1 cellular context compared by ENCODE assay signal in the genomic region with DNA sequence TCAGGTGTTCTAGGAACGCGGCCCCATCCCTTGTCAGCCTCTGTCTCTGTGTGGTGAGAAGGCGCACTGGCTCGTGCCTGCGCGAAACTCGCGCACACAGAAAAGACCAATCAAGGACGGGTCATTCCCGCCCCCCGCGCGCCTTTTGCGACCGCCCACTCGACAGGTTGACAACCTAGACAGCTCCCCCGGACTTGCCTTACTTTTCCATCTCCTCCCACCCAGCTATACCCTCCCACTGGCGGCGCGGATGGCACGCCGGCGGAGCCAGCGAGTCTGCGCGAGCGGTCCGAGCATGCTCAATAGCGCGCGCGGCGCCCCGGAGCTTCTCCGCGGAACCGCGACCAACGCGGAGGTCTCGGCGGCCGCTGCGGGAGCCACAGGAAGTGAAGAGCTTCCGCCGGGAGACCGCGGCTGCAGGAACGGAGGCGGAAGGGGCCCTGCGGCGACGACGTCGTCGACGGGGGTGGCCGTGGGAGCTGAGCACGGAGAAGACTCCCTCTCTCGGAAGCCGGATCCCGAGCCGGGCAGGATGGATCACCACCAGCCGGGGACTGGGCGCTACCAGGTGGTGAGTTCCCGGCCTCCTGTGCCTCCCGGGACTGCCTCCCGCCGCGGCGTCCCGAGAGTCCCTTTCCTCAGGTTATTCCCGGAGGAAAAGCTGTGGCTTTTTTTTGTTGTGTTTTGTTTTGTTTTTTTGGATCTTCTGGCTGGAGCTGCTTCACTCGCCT.
A peak's percentile ranks its signal among the peaks of the same experiment; 100 is the strongest.
TF ChIP-seq lines count a peak whose summit lies in the region.

A gene with protein sequence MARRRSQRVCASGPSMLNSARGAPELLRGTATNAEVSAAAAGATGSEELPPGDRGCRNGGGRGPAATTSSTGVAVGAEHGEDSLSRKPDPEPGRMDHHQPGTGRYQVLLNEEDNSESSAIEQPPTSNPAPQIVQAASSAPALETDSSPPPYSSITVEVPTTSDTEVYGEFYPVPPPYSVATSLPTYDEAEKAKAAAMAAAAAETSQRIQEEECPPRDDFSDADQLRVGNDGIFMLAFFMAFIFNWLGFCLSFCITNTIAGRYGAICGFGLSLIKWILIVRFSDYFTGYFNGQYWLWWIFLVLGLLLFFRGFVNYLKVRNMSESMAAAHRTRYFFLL (plus strand): TSS at position 202 of the 731 bp plus-strand sequence. CDS start 49 bp downstream, at position 251.

TF ChIP-seq in K562, 482 proteins besides CTCF, POLR2A, EP300 and RAD21 (continued from another document and continues in another):
- TF ChIP-seq, protein P1, sequence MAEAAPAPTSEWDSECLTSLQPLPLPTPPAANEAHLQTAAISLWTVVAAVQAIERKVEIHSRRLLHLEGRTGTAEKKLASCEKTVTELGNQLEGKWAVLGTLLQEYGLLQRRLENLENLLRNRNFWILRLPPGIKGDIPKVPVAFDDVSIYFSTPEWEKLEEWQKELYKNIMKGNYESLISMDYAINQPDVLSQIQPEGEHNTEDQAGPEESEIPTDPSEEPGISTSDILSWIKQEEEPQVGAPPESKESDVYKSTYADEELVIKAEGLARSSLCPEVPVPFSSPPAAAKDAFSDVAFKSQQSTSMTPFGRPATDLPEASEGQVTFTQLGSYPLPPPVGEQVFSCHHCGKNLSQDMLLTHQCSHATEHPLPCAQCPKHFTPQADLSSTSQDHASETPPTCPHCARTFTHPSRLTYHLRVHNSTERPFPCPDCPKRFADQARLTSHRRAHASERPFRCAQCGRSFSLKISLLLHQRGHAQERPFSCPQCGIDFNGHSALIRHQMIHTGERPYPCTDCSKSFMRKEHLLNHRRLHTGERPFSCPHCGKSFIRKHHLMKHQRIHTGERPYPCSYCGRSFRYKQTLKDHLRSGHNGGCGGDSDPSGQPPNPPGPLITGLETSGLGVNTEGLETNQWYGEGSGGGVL (CRISPR knock-in tag; IDR thresholded peaks at IDR 0.05): no peak
- peak; percentile 79 for TF ChIP-seq ETV5 (CRISPR knock-in tag; IDR thresholded peaks at IDR 0.05; ENCODE audit: low read depth)
- no peak for TF ChIP-seq PPARD (CRISPR knock-in tag; IDR thresholded peaks at IDR 0.05)
- TF ChIP-seq, protein P2, sequence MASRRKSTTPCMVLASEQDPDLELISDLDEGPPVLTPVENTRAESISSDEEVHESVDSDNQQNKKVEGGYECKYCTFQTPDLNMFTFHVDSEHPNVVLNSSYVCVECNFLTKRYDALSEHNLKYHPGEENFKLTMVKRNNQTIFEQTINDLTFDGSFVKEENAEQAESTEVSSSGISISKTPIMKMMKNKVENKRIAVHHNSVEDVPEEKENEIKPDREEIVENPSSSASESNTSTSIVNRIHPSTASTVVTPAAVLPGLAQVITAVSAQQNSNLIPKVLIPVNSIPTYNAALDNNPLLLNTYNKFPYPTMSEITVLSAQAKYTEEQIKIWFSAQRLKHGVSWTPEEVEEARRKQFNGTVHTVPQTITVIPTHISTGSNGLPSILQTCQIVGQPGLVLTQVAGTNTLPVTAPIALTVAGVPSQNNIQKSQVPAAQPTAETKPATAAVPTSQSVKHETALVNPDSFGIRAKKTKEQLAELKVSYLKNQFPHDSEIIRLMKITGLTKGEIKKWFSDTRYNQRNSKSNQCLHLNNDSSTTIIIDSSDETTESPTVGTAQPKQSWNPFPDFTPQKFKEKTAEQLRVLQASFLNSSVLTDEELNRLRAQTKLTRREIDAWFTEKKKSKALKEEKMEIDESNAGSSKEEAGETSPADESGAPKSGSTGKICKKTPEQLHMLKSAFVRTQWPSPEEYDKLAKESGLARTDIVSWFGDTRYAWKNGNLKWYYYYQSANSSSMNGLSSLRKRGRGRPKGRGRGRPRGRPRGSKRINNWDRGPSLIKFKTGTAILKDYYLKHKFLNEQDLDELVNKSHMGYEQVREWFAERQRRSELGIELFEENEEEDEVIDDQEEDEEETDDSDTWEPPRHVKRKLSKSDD (conservative IDR thresholded peaks at IDR 0.05; ENCODE audit: low read length): no peak
- TF ChIP-seq, protein P3, sequence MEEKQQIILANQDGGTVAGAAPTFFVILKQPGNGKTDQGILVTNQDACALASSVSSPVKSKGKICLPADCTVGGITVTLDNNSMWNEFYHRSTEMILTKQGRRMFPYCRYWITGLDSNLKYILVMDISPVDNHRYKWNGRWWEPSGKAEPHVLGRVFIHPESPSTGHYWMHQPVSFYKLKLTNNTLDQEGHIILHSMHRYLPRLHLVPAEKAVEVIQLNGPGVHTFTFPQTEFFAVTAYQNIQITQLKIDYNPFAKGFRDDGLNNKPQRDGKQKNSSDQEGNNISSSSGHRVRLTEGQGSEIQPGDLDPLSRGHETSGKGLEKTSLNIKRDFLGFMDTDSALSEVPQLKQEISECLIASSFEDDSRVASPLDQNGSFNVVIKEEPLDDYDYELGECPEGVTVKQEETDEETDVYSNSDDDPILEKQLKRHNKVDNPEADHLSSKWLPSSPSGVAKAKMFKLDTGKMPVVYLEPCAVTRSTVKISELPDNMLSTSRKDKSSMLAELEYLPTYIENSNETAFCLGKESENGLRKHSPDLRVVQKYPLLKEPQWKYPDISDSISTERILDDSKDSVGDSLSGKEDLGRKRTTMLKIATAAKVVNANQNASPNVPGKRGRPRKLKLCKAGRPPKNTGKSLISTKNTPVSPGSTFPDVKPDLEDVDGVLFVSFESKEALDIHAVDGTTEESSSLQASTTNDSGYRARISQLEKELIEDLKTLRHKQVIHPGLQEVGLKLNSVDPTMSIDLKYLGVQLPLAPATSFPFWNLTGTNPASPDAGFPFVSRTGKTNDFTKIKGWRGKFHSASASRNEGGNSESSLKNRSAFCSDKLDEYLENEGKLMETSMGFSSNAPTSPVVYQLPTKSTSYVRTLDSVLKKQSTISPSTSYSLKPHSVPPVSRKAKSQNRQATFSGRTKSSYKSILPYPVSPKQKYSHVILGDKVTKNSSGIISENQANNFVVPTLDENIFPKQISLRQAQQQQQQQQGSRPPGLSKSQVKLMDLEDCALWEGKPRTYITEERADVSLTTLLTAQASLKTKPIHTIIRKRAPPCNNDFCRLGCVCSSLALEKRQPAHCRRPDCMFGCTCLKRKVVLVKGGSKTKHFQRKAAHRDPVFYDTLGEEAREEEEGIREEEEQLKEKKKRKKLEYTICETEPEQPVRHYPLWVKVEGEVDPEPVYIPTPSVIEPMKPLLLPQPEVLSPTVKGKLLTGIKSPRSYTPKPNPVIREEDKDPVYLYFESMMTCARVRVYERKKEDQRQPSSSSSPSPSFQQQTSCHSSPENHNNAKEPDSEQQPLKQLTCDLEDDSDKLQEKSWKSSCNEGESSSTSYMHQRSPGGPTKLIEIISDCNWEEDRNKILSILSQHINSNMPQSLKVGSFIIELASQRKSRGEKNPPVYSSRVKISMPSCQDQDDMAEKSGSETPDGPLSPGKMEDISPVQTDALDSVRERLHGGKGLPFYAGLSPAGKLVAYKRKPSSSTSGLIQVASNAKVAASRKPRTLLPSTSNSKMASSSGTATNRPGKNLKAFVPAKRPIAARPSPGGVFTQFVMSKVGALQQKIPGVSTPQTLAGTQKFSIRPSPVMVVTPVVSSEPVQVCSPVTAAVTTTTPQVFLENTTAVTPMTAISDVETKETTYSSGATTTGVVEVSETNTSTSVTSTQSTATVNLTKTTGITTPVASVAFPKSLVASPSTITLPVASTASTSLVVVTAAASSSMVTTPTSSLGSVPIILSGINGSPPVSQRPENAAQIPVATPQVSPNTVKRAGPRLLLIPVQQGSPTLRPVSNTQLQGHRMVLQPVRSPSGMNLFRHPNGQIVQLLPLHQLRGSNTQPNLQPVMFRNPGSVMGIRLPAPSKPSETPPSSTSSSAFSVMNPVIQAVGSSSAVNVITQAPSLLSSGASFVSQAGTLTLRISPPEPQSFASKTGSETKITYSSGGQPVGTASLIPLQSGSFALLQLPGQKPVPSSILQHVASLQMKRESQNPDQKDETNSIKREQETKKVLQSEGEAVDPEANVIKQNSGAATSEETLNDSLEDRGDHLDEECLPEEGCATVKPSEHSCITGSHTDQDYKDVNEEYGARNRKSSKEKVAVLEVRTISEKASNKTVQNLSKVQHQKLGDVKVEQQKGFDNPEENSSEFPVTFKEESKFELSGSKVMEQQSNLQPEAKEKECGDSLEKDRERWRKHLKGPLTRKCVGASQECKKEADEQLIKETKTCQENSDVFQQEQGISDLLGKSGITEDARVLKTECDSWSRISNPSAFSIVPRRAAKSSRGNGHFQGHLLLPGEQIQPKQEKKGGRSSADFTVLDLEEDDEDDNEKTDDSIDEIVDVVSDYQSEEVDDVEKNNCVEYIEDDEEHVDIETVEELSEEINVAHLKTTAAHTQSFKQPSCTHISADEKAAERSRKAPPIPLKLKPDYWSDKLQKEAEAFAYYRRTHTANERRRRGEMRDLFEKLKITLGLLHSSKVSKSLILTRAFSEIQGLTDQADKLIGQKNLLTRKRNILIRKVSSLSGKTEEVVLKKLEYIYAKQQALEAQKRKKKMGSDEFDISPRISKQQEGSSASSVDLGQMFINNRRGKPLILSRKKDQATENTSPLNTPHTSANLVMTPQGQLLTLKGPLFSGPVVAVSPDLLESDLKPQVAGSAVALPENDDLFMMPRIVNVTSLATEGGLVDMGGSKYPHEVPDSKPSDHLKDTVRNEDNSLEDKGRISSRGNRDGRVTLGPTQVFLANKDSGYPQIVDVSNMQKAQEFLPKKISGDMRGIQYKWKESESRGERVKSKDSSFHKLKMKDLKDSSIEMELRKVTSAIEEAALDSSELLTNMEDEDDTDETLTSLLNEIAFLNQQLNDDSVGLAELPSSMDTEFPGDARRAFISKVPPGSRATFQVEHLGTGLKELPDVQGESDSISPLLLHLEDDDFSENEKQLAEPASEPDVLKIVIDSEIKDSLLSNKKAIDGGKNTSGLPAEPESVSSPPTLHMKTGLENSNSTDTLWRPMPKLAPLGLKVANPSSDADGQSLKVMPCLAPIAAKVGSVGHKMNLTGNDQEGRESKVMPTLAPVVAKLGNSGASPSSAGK (IDR thresholded peaks at IDR 0.05): peak; percentile 69
- no peak for TF ChIP-seq SRSF7 (optimal IDR thresholded peaks at IDR 0.05; ENCODE audit: low read depth, low read length)
- TF ChIP-seq HEY1 (CRISPR knock-in tag; IDR thresholded peaks at IDR 0.05; ENCODE audit: borderline replicate concordance): no peak
- TF ChIP-seq, protein P4, sequence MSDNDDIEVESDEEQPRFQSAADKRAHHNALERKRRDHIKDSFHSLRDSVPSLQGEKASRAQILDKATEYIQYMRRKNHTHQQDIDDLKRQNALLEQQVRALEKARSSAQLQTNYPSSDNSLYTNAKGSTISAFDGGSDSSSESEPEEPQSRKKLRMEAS (CRISPR knock-in tag; IDR thresholded peaks at IDR 0.05): peak; percentile 38; the same call in 1 of the 2 replicates
- no peak for TF ChIP-seq PTBP1 (IDR thresholded peaks at IDR 0.05; ENCODE audit: low read depth, low read length)
- TF ChIP-seq DPF2 (IDR thresholded peaks at IDR 0.05): no peak
- TF ChIP-seq FOXJ3 (CRISPR knock-in tag; IDR thresholded peaks at IDR 0.05): no peak
- TF ChIP-seq ZNF311 (CRISPR knock-in tag; IDR thresholded peaks at IDR 0.05): no peak
- no peak for TF ChIP-seq ESRRB (CRISPR knock-in tag; IDR thresholded peaks at IDR 0.05; ENCODE audit: borderline replicate concordance)
- no peak for TF ChIP-seq ZNF347 (CRISPR knock-in tag; IDR thresholded peaks at IDR 0.05; ENCODE audit: low read depth)
- TF ChIP-seq ZNF77 (CRISPR knock-in tag; IDR thresholded peaks at IDR 0.05): no peak
- no peak for TF ChIP-seq DNMT1 (IDR thresholded peaks at IDR 0.05)
- TF ChIP-seq, protein P5, sequence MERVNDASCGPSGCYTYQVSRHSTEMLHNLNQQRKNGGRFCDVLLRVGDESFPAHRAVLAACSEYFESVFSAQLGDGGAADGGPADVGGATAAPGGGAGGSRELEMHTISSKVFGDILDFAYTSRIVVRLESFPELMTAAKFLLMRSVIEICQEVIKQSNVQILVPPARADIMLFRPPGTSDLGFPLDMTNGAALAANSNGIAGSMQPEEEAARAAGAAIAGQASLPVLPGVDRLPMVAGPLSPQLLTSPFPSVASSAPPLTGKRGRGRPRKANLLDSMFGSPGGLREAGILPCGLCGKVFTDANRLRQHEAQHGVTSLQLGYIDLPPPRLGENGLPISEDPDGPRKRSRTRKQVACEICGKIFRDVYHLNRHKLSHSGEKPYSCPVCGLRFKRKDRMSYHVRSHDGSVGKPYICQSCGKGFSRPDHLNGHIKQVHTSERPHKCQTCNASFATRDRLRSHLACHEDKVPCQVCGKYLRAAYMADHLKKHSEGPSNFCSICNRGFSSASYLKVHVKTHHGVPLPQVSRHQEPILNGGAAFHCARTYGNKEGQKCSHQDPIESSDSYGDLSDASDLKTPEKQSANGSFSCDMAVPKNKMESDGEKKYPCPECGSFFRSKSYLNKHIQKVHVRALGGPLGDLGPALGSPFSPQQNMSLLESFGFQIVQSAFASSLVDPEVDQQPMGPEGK (CRISPR knock-in tag; IDR thresholded peaks at IDR 0.05; ENCODE audit: borderline replicate concordance): no peak
- TF ChIP-seq, protein P6, sequence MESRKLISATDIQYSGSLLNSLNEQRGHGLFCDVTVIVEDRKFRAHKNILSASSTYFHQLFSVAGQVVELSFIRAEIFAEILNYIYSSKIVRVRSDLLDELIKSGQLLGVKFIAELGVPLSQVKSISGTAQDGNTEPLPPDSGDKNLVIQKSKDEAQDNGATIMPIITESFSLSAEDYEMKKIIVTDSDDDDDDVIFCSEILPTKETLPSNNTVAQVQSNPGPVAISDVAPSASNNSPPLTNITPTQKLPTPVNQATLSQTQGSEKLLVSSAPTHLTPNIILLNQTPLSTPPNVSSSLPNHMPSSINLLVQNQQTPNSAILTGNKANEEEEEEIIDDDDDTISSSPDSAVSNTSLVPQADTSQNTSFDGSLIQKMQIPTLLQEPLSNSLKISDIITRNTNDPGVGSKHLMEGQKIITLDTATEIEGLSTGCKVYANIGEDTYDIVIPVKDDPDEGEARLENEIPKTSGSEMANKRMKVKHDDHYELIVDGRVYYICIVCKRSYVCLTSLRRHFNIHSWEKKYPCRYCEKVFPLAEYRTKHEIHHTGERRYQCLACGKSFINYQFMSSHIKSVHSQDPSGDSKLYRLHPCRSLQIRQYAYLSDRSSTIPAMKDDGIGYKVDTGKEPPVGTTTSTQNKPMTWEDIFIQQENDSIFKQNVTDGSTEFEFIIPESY (CRISPR knock-in tag; IDR thresholded peaks at IDR 0.05): no peak
- no peak for TF ChIP-seq CBX3 (IDR thresholded peaks at IDR 0.05; ENCODE audit: borderline replicate concordance in 1 of 2, low read length in 2 of 2)
- TF ChIP-seq RNF2 (IDR thresholded peaks at IDR 0.05): peak; percentile 64; the same call in 1 of the 2 replicates
- TF ChIP-seq EZH2 (IDR thresholded peaks at IDR 0.05; ENCODE audit: borderline replicate concordance, low read depth, low read length): no peak
- TF ChIP-seq, protein P7, sequence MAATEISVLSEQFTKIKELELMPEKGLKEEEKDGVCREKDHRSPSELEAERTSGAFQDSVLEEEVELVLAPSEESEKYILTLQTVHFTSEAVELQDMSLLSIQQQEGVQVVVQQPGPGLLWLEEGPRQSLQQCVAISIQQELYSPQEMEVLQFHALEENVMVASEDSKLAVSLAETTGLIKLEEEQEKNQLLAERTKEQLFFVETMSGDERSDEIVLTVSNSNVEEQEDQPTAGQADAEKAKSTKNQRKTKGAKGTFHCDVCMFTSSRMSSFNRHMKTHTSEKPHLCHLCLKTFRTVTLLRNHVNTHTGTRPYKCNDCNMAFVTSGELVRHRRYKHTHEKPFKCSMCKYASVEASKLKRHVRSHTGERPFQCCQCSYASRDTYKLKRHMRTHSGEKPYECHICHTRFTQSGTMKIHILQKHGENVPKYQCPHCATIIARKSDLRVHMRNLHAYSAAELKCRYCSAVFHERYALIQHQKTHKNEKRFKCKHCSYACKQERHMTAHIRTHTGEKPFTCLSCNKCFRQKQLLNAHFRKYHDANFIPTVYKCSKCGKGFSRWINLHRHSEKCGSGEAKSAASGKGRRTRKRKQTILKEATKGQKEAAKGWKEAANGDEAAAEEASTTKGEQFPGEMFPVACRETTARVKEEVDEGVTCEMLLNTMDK (IDR thresholded peaks at IDR 0.05; ENCODE audit: borderline replicate concordance, insufficient read depth, low read depth, low read length, poor library complexity, severe bottlenecking): no peak
- no peak for TF ChIP-seq SMC3 (conservative IDR thresholded peaks at IDR 0.05; ENCODE audit: insufficient read depth, low read depth, low read length)
- TF ChIP-seq PTTG1 (tag; IDR thresholded peaks at IDR 0.05; ENCODE audit: low read depth): no peak
